In the genomic region with DNA sequence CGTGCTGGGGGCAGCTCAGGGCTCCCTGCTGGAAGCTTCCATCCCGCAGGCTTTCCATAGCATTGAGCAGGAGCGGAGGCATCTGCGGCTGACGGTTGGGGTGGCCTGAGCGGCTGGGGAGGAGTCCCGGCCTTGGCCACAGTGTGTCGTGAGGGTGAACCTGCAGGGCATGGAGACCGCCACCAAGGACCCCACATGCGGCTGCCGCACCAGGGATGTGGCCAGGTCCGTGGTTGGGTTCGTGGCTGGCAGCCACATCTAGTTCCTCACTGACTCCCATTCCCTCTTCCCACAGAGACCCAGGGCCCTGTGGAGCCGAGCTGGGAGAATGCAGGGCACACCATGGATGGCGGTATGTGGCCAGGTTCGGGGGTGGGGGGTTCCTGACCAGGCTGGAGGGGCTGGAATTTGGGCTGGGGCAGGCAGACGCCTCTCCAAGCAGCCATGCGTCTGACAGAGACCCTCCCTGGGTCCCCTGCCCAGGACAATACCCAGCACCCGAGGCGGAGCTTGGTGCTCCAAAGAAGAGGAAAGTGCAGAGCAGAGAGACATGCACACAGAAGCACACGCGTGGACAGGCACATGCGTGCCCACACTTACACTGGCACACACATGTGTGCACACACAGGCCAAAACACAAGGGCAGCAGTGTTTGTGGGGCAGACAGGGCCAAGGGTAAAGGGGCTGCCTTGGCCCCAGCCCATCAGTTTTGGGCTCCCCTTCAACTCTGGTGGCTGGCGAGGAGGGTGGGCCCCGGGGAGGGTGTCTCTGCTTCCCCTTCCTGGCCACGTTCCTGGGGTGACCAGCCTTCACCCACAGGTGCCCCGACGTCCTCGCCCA, we compare ENCODE assay signal across 1 cellular context.
TF ChIP-seq lines count a peak whose summit lies in the region.

No MANE protein-coding gene starts in this region.

TF ChIP-seq in IMR-90, 13 proteins besides CTCF, POLR2A, EP300 and RAD21 (continued from another document):
- TF ChIP-seq, protein P1, sequence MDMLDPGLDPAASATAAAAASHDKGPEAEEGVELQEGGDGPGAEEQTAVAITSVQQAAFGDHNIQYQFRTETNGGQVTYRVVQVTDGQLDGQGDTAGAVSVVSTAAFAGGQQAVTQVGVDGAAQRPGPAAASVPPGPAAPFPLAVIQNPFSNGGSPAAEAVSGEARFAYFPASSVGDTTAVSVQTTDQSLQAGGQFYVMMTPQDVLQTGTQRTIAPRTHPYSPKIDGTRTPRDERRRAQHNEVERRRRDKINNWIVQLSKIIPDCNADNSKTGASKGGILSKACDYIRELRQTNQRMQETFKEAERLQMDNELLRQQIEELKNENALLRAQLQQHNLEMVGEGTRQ (IDR thresholded peaks at IDR 0.05; ENCODE audit: low read depth, low read length), result no peak
- TF ChIP-seq CHD1 (IDR thresholded peaks at IDR 0.05; ENCODE audit: low read depth, low read length), result no peak
- TF ChIP-seq RFX5 (IDR thresholded peaks at IDR 0.05; ENCODE audit: low read depth, low read length), result no peak
- TF ChIP-seq BHLHE40 (IDR thresholded peaks at IDR 0.05; ENCODE audit: low read depth, low read length), result no peak
- no peak for TF ChIP-seq CEBPB (IDR thresholded peaks at IDR 0.05; ENCODE audit: low read depth, low read length)
- TF ChIP-seq SMC3 (IDR thresholded peaks at IDR 0.05; ENCODE audit: low read depth, low read length), result no peak
- TF ChIP-seq MXI1 (IDR thresholded peaks at IDR 0.05; ENCODE audit: borderline replicate concordance, low read depth, low read length), result no peak
- TF ChIP-seq, protein P2, sequence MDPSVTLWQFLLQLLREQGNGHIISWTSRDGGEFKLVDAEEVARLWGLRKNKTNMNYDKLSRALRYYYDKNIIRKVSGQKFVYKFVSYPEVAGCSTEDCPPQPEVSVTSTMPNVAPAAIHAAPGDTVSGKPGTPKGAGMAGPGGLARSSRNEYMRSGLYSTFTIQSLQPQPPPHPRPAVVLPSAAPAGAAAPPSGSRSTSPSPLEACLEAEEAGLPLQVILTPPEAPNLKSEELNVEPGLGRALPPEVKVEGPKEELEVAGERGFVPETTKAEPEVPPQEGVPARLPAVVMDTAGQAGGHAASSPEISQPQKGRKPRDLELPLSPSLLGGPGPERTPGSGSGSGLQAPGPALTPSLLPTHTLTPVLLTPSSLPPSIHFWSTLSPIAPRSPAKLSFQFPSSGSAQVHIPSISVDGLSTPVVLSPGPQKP (IDR thresholded peaks at IDR 0.05; ENCODE audit: borderline replicate concordance, low read depth, low read length), result no peak
- TF ChIP-seq MAFK (IDR thresholded peaks at IDR 0.05; ENCODE audit: low read depth, low read length), result no peak
